Comparison of ENCODE assay signal across 11 cellular contexts in genomic region chr4:40238008-40238699, GRCh38. TPM values are rescaled to one million over a fixed set of nuclear protein-coding genes. Genes with fewer than 3 reads are reported as not detected.
DNase-seq lines count a peak whose midpoint lies in the region; ATAC-seq and TF ChIP-seq lines count a peak whose summit lies in the region.
"Had no signal": no experiment of that assay in that cellular context is flagged by ENCODE, and none has a peak within 500 bp of the region (broad histone marks: within the 10 kb centered on the region; RNA-seq: fewer than 3 reads in every experiment).

No MANE protein-coding gene starts in this region.

- no peaks in the 10 kb centered on the region for H3K9me3 ChIP-seq in hepatocyte (ENCODE audit: low read depth)

- H2AFZ ChIP-seq in hepatocyte, result no peak overlapping the region

- H3K27ac Mint-ChIP-seq in activated naive CD8-positive, alpha-beta T cell treated with anti-CD3 and anti-CD28 coated beads, Interleukin-2, amount 50 U/mL, for 24 hours, result peak overlapping the region; percentile 98
- H3K27ac Mint-ChIP-seq in stimulated activated memory B cell treated with anti-CD40 and anti-IgM and Interleukin-4, amounts not matched to agents 10 μg/mL and 1 μg/mL and 100 μg/mL, for 72 hours, result peak overlapping the region; percentile 73

- WGBS in hepatocyte (ENCODE audit: low lambda C conversion rate, missing lambda C conversion rate), result 93% methylated on average over 12 of the region's 12 CpGs

- no peaks in the 10 kb centered on the region for H3K27me3 ChIP-seq in hepatocyte

- peaks cover 4% of the 10 kb centered on the region for H3K4me1 ChIP-seq in hepatocyte (ENCODE audit: insufficient read depth)

- in situ Hi-C loops in GM13977 (cut with MboI; ENCODE audit: low pct_unique_long_range_greater_than_20kb, low sequenced_read_pairs, unreplicated experiment), result no loop called here

- peak; percentile 10 for ATAC-seq in activated naive CD8-positive, alpha-beta T cell treated with anti-CD3 and anti-CD28 coated beads, Interleukin-2, amount 50 U/mL, for 24 hours
- no peak for ATAC-seq in stimulated activated memory B cell treated with anti-CD40 and anti-IgM and Interleukin-4, amounts not matched to agents 10 μg/mL and 1 μg/mL and 100 μg/mL, for 72 hours

- H3K36me3 ChIP-seq in hepatocyte (replicated peaks; ENCODE audit: insufficient read depth, low read depth), result no peaks in the 10 kb centered on the region

- peaks cover 91% of the 10 kb centered on the region for H3K4me1 Mint-ChIP-seq in activated naive CD8-positive, alpha-beta T cell treated with anti-CD3 and anti-CD28 coated beads, Interleukin-2, amount 50 U/mL, for 24 hours
- peaks cover 70% of the 10 kb centered on the region for H3K4me1 Mint-ChIP-seq in stimulated activated memory B cell treated with anti-CD40 and anti-IgM and Interleukin-4, amounts not matched to agents 10 μg/mL and 1 μg/mL and 100 μg/mL, for 72 hours

- peak; percentile 69 for DNase-seq in activated effector memory CD4-positive, alpha-beta T cell treated with anti-CD3 and anti-CD28 coated beads, Interleukin-2, amount 50 U/mL, for 16 hours
- DNase-seq in activated effector memory CD4-positive, alpha-beta T cell treated with Interleukin-2 at 50 U/mL for 16 hours, result no peak
- DNase-seq in OCI-M1 (lab: John Stamatoyannopoulos, UW), result peak; percentile 80
- DNase-seq in activated naive CD8-positive, alpha-beta T cell treated with anti-CD3 and anti-CD28 coated beads, Interleukin-2, amount 50 U/mL, for 24 hours, result no peak
- no peak for DNase-seq in GM13977 (ENCODE audit: low spot score)
- DNase-seq in NCI-H748 treated with DMSO at 0.1 percent for 48 hours (lab: John Stamatoyannopoulos, UW), result no peak
- DNase-seq in hepatocyte (ENCODE audit: low spot score), result no peak
- DNase-seq: hippocampal formation, nucleus accumbens had no signal

- H3K27ac ChIP-seq in hepatocyte, result no peak overlapping the region
- H3K27ac ChIP-seq: RWPE1 had no signal

- no peaks in the 10 kb centered on the region for H4K20me1 ChIP-seq in hepatocyte (ENCODE audit: insufficient read depth, poor library complexity, severe bottlenecking)

- no peaks in the 10 kb centered on the region for H3K27me3 Mint-ChIP-seq in activated naive CD8-positive, alpha-beta T cell treated with anti-CD3 and anti-CD28 coated beads, Interleukin-2, amount 50 U/mL, for 24 hours
- no peaks in the 10 kb centered on the region for H3K27me3 Mint-ChIP-seq in stimulated activated memory B cell treated with anti-CD40 and anti-IgM and Interleukin-4, amounts not matched to agents 10 μg/mL and 1 μg/mL and 100 μg/mL, for 72 hours

- H3K4me3 ChIP-seq in hepatocyte, result no peak overlapping the region

- peaks cover 72% of the 10 kb centered on the region for H3K36me3 Mint-ChIP-seq in activated naive CD8-positive, alpha-beta T cell treated with anti-CD3 and anti-CD28 coated beads, Interleukin-2, amount 50 U/mL, for 24 hours (ENCODE audit: low read depth)
- H3K36me3 Mint-ChIP-seq in stimulated activated memory B cell treated with anti-CD40 and anti-IgM and Interleukin-4, amounts not matched to agents 10 μg/mL and 1 μg/mL and 100 μg/mL, for 72 hours, result peaks cover 50% of the 10 kb centered on the region

- H3K4me2 ChIP-seq in hepatocyte, result no peak overlapping the region

- H3K9me3 Mint-ChIP-seq in activated naive CD8-positive, alpha-beta T cell treated with anti-CD3 and anti-CD28 coated beads, Interleukin-2, amount 50 U/mL, for 24 hours, result no peaks in the 10 kb centered on the region
- no peaks in the 10 kb centered on the region for H3K9me3 Mint-ChIP-seq in stimulated activated memory B cell treated with anti-CD40 and anti-IgM and Interleukin-4, amounts not matched to agents 10 μg/mL and 1 μg/mL and 100 μg/mL, for 72 hours

- H3K9me2 ChIP-seq in hepatocyte (replicated peaks; ENCODE audit: insufficient read depth), result no peaks in the 10 kb centered on the region

- TF ChIP-seq CTCF in GM13977 (IDR thresholded peaks at IDR 0.05; ENCODE audit: extremely low read depth, insufficient read depth, missing control alignments), result no peak
- TF ChIP-seq CTCF in hepatocyte (IDR thresholded peaks at IDR 0.05; ENCODE audit: poor library complexity), result no peak

- H3K4me3 Mint-ChIP-seq in activated naive CD8-positive, alpha-beta T cell treated with anti-CD3 and anti-CD28 coated beads, Interleukin-2, amount 50 U/mL, for 24 hours, result peak overlapping the region; percentile 87
- no peak overlapping the region for H3K4me3 Mint-ChIP-seq in stimulated activated memory B cell treated with anti-CD40 and anti-IgM and Interleukin-4, amounts not matched to agents 10 μg/mL and 1 μg/mL and 100 μg/mL, for 72 hours

- no peaks in the 10 kb centered on the region for H3K79me2 ChIP-seq in hepatocyte

RNA-seq across cellular contexts. Expression of gene RHOH, which starts 41.3 kb away (rescaled TPM):
- 0.36 TPM in 1 of 2 replicates, not detected in the other for total RNA-seq in hepatocyte
- polyA plus RNA-seq in hepatocyte, result not detected in 2 replicates

Comparison
In these comparisons a context has a peak if more than half of its experiments do, and no peak if none do; other contexts are left out.
1. DNase-seq: peak in activated effector memory CD4-positive, alpha-beta T cell treated with anti-CD3 and anti-CD28 coated beads, Interleukin-2, amount 50 U/mL, for 16 hours (single experiment) and OCI-M1 (single experiment); none in activated effector memory CD4-positive, alpha-beta T cell treated with Interleukin-2 at 50 U/mL for 16 hours (single experiment), activated naive CD8-positive, alpha-beta T cell treated with anti-CD3 and anti-CD28 coated beads, Interleukin-2, amount 50 U/mL, for 24 hours (single experiment), GM13977 (single experiment), NCI-H748 treated with DMSO at 0.1 percent for 48 hours (single experiment) and hepatocyte (single experiment).